In the genomic region with DNA sequence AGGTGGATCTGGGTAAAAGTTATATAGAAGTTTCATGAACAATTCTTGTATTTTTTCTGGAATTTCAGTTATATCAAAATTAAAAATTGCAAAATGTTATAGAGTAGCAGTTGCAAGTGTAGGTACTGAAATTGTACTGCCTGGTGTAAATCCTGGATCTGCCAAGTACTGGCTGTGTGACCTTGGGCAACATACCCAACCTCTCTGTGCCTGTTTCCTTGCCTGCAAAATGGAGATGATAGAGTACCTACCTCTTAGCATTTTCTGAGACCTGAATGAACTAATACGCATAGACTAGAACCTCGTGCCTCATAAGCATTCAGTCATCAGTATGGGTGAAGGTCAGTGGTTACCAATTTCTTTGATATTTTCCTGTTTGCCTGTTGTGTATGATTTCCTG, we compare ENCODE assay signal across 29 cellular contexts.
"Had no signal": no experiment of that assay in that cellular context is flagged by ENCODE, and none has a peak within 500 bp of the region (broad histone marks: within the 10 kb centered on the region; RNA-seq: fewer than 3 reads in every experiment).

No MANE protein-coding gene starts in this region.

- H3K27me3 Mint-ChIP-seq: stimulated activated memory B cell treated with anti-CD40 and anti-IgM and Interleukin-4, amounts not matched to agents 10 μg/mL and 1 μg/mL and 100 μg/mL, for 72 hours had no signal

- H3K9me3 ChIP-seq: stomach, suprapubic skin, testis, thoracic aorta, thyroid gland, tibial artery, tibial nerve, transverse colon, upper lobe of left lung, upper lobe of right lung, uterus, vagina had no signal

- H3K4me1 Mint-ChIP-seq: stimulated activated effector memory CD8-positive, alpha-beta T cell treated with anti-CD3 and anti-CD28 coated beads, Interleukin-12 subunit alpha, Interleukin-12 subunit beta, amount 100 ng/mL, for 72 hours; stimulated activated memory B cell treated with anti-CD40 and anti-IgM and Interleukin-4, amounts not matched to agents 10 μg/mL and 1 μg/mL and 100 μg/mL, for 72 hours; stimulated activated naive B cell treated with anti-CD40 and anti-IgM and Interleukin-4, amounts not matched to agents 10 μg/mL and 1 μg/mL and 100 μg/mL, for 72 hours; stimulated activated naive CD8-positive, alpha-beta T cell treated with anti-CD3 and anti-CD28 coated beads, Interleukin-15, amount 100 ng/mL, for 72 hours had no signal

- H3K9me3 Mint-ChIP-seq: stimulated activated effector memory CD8-positive, alpha-beta T cell treated with anti-CD3 and anti-CD28 coated beads, Interleukin-12 subunit alpha, Interleukin-12 subunit beta, amount 100 ng/mL, for 72 hours had no signal

- H3K27me3 ChIP-seq: stomach, suprapubic skin, testis, thyroid gland, tibial artery, tibial nerve, transverse colon, upper lobe of left lung, upper lobe of right lung, uterus, vagina had no signal

- DNase-seq: stimulated activated CD4-positive, alpha-beta T cell treated with anti-CD3 and anti-CD28 coated beads, Interleukin-2, amount 100 ng/mL, for 48 hours; stimulated activated CD4-positive, alpha-beta T cell treated with anti-CD3 and anti-CD28 coated beads, Interleukin-4, amount 100 ng/mL, for 1 hour; stimulated activated CD4-positive, alpha-beta T cell treated with anti-CD3 and anti-CD28 coated beads, Interleukin-4, amount 100 ng/mL, for 24 hours; stimulated activated CD4-positive, alpha-beta T cell treated with anti-CD3 and anti-CD28 coated beads, Interleukin-4, amount 100 ng/mL, for 4 hours; stimulated activated CD8-positive, alpha-beta memory T cell treated with anti-CD3 and anti-CD28 coated beads, Interleukin-4, amount 100 ng/mL, for 48 hours; stimulated activated naive B cell treated with anti-CD40 and anti-IgM and Interleukin-4, amounts not matched to agents 10 μg/mL and 1 μg/mL and 100 μg/mL, for 72 hours; stimulated activated naive CD4-positive, alpha-beta T cell; stimulated activated naive CD4-positive, alpha-beta T cell treated with Interleukin-2 at 50 U/mL for 16 hours; stimulated activated naive CD8-positive, alpha-beta T cell treated with anti-CD3 and anti-CD28 coated beads, Interleukin-15, amount 100 ng/mL, for 72 hours; stimulated activated naive CD8-positive, alpha-beta T cell treated with anti-CD3 and anti-CD28 coated beads, Interleukin-15, Interleukin-2, amounts not matched to agents 100 U/mL and 50 U/mL, for 24 hours; stomach; substantia nigra; testis; thyroid gland; tibial artery; transverse colon; trophoblast cell; upper lobe of left lung; upper lobe of right lung; uterus had no signal

- H3K36me3 Mint-ChIP-seq: stimulated activated effector memory CD8-positive, alpha-beta T cell treated with anti-CD3 and anti-CD28 coated beads, Interleukin-12 subunit alpha, Interleukin-12 subunit beta, amount 100 ng/mL, for 72 hours; stimulated activated memory B cell treated with anti-CD40 and anti-IgM and Interleukin-4, amounts not matched to agents 10 μg/mL and 1 μg/mL and 100 μg/mL, for 72 hours; stimulated activated naive B cell treated with anti-CD40 and anti-IgM and Interleukin-4, amounts not matched to agents 10 μg/mL and 1 μg/mL and 100 μg/mL, for 72 hours; type B pancreatic cell had no signal

- H3K36me3 ChIP-seq: stomach, suprapubic skin, thoracic aorta, thyroid gland, tibial artery, tibial nerve, transverse colon, upper lobe of left lung, upper lobe of right lung, uterus, vagina had no signal

- H3K4me3 Mint-ChIP-seq: stimulated activated effector memory CD8-positive, alpha-beta T cell treated with anti-CD3 and anti-CD28 coated beads, Interleukin-12 subunit alpha, Interleukin-12 subunit beta, amount 100 ng/mL, for 72 hours; stimulated activated memory B cell treated with anti-CD40 and anti-IgM and Interleukin-4, amounts not matched to agents 10 μg/mL and 1 μg/mL and 100 μg/mL, for 72 hours; stimulated activated naive B cell treated with anti-CD40 and anti-IgM and Interleukin-4, amounts not matched to agents 10 μg/mL and 1 μg/mL and 100 μg/mL, for 72 hours; stimulated activated naive CD8-positive, alpha-beta T cell treated with anti-CD3 and anti-CD28 coated beads, Interleukin-15, amount 100 ng/mL, for 72 hours; stimulated activated naive CD8-positive, alpha-beta T cell treated with anti-CD3 and anti-CD28 coated beads, Interleukin-15, Interleukin-2, amounts not matched to agents 100 ng/mL and 50 ng/mL, for 24 hours; type B pancreatic cell had no signal

- H3K4me1 ChIP-seq: upper lobe of right lung, uterus had no signal

- ATAC-seq: stimulated activated effector memory CD8-positive, alpha-beta T cell treated with anti-CD3 and anti-CD28 coated beads, Interleukin-12 subunit alpha, Interleukin-12 subunit beta, amount 100 ng/mL, for 72 hours; stimulated activated memory B cell treated with anti-CD40 and anti-IgM and Interleukin-4, amounts not matched to agents 10 μg/mL and 1 μg/mL and 100 μg/mL, for 72 hours; stimulated activated naive B cell treated with anti-CD40 and anti-IgM and Interleukin-4, amounts not matched to agents 10 μg/mL and 1 μg/mL and 100 μg/mL, for 72 hours; stimulated activated naive CD8-positive, alpha-beta T cell treated with anti-CD3 and anti-CD28 coated beads, Interleukin-15, amount 100 ng/mL, for 72 hours; stimulated activated naive CD8-positive, alpha-beta T cell treated with anti-CD3 and anti-CD28 coated beads, Interleukin-15, Interleukin-2, amounts not matched to agents 100 U/mL and 50 U/mL, for 24 hours; upper lobe of right lung had no signal

- H3K4me3 ChIP-seq: stomach, suprapubic skin, testis, thoracic aorta, thyroid gland, tibial artery, tibial nerve, transverse colon, upper lobe of left lung, upper lobe of right lung, uterus, vagina had no signal

- H3K27ac ChIP-seq: stomach, suprapubic skin, testis, thoracic aorta, thyroid gland, tibial artery, tibial nerve, transverse colon, upper lobe of left lung, upper lobe of right lung, uterus, vagina had no signal

- H3K27ac Mint-ChIP-seq: stimulated activated effector memory CD8-positive, alpha-beta T cell treated with anti-CD3 and anti-CD28 coated beads, Interleukin-12 subunit alpha, Interleukin-12 subunit beta, amount 100 ng/mL, for 72 hours; stimulated activated memory B cell treated with anti-CD40 and anti-IgM and Interleukin-4, amounts not matched to agents 10 μg/mL and 1 μg/mL and 100 μg/mL, for 72 hours; stimulated activated naive B cell treated with anti-CD40 and anti-IgM and Interleukin-4, amounts not matched to agents 10 μg/mL and 1 μg/mL and 100 μg/mL, for 72 hours; stimulated activated naive CD8-positive, alpha-beta T cell treated with anti-CD3 and anti-CD28 coated beads, Interleukin-15, amount 100 ng/mL, for 72 hours; stimulated activated naive CD8-positive, alpha-beta T cell treated with anti-CD3 and anti-CD28 coated beads, Interleukin-15, Interleukin-2, amounts not matched to agents 100 ng/mL and 50 ng/mL, for 24 hours; type B pancreatic cell had no signal

- FAIRE-seq: urothelium cell line had no signal
